ENCODE assay signal across 8 cellular contexts in the genomic region with DNA sequence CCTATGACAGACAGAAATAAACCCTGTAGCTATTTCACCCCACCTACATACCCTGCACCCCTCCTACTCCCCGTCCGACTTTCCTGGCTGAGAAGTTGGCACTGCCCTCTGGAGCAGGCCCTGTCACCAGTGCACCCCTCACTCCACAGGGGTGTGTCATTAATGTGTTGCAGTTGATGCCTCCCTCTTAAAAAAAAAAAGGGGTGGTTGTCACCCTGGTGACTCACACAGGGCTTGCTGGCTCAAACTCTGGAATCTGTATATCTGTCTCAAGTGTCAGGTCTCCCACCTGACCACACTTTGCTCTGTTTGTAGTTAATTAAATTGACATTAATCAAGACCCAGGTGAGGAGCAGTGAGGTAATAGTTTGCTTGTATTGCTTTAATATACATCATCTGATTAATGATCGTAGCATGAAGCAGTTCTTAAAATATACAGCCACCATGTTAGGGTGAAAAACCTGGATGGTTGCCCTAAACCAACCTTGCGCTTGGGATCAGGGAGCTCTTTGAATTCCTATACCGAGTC. TPM values are rescaled to one million over a fixed set of nuclear protein-coding genes. Genes with fewer than 3 reads are reported as not detected.
DNase-seq lines count a peak whose midpoint lies in the region; ATAC-seq and TF ChIP-seq lines count a peak whose summit lies in the region.

No MANE protein-coding gene starts in this region.

- peaks cover 52% of the 10 kb centered on the region for H3K4me1 Mint-ChIP-seq in stimulated activated memory B cell treated with anti-CD40 and anti-IgM and Interleukin-4, amounts not matched to agents 10 μg/mL and 1 μg/mL and 100 μg/mL, for 72 hours

- no peaks in the 10 kb centered on the region for H3K9me3 Mint-ChIP-seq in stimulated activated memory B cell treated with anti-CD40 and anti-IgM and Interleukin-4, amounts not matched to agents 10 μg/mL and 1 μg/mL and 100 μg/mL, for 72 hours

- WGBS in esophagus squamous epithelium, 2 donors: 38 to 46% methylated on average over 5 of the region's 5 CpGs
- WGBS in lower leg skin, 2 donors: 49 to 53% methylated on average over 5 of the region's 5 CpGs

- H3K4me1 ChIP-seq in PC-9 (replicated peaks; ENCODE audit: insufficient read depth): peaks cover 45% of the 10 kb centered on the region
- H3K4me1 ChIP-seq in esophagus squamous epithelium: peaks cover 23 to 66% (median 37%) of the 10 kb centered on the region in 3 donors

- no peaks in the 10 kb centered on the region for H3K27me3 Mint-ChIP-seq in stimulated activated memory B cell treated with anti-CD40 and anti-IgM and Interleukin-4, amounts not matched to agents 10 μg/mL and 1 μg/mL and 100 μg/mL, for 72 hours

- H3K9me3 ChIP-seq in PC-9 (ENCODE audit: insufficient read depth, low read depth) (no peaks in the 10 kb centered on the region), esophagus squamous epithelium (no peaks in the 10 kb centered on the region)

- peaks cover 72% of the 10 kb centered on the region for H3K79me2 ChIP-seq in PC-9 (ENCODE audit: low read depth)

- BruUV-seq in PC-9 (replicated peaks; lab: Mats Ljungman, UMichigan): no TSS peak

- peak overlapping the region; percentile 61 for H3K4me3 Mint-ChIP-seq in stimulated activated memory B cell treated with anti-CD40 and anti-IgM and Interleukin-4, amounts not matched to agents 10 μg/mL and 1 μg/mL and 100 μg/mL, for 72 hours

- peak overlapping the region; percentile 85 for H3K27ac Mint-ChIP-seq in stimulated activated memory B cell treated with anti-CD40 and anti-IgM and Interleukin-4, amounts not matched to agents 10 μg/mL and 1 μg/mL and 100 μg/mL, for 72 hours

- intact Hi-C loops in PC-9 (cut with micrococcal nuclease; ENCODE audit: unreplicated experiment): no loop called here
- intact Hi-C loops in esophagus squamous epithelium (cut with DNase I): no loop called here
- intact Hi-C loops in lower leg skin (cut with DNase I; ENCODE audit: low total_unique reads): no loop called here

- H3K36me3 Mint-ChIP-seq in stimulated activated memory B cell treated with anti-CD40 and anti-IgM and Interleukin-4, amounts not matched to agents 10 μg/mL and 1 μg/mL and 100 μg/mL, for 72 hours: no peaks in the 10 kb centered on the region

- no peak overlapping the region for H2AFZ ChIP-seq in PC-9

- DNase-seq in activated CD8-positive, alpha-beta memory T cell treated with anti-CD3 and anti-CD28 coated beads, Interleukin-2, amount 50 U/mL, for 4 hours: peak; percentile 32
- DNase-seq in activated CD8-positive, alpha-beta memory T cell treated with anti-CD3 and anti-CD28 coated beads, Interleukin-2, amount 50 U/mL, for 48 hours: no peak
- DNase-seq in PC-9: peak; percentile 66 to 91
- DNase-seq in esophagus squamous epithelium (lab: John Stamatoyannopoulos, UW): no peak
- no peak for DNase-seq in lower leg skin (ENCODE audit: low spot score in 2 of 2)
- DNase-seq in hippocampal formation (lab: John Stamatoyannopoulos, UW): no peak
- no peak for DNase-seq in stimulated activated CD4-positive, alpha-beta T cell treated with anti-CD3 and anti-CD28 coated beads, Interleukin-2, amount 100 ng/mL, for 48 hours

- H3K4me3 ChIP-seq in PC-9 (peak overlapping the region; percentile 6; the same call in 1 of the 2 replicates), esophagus squamous epithelium (no peak overlapping the region), lower leg skin (ENCODE audit: low read depth, poor library complexity, severe bottlenecking) (no peak overlapping the region)

- no peak for ATAC-seq in stimulated activated memory B cell treated with anti-CD40 and anti-IgM and Interleukin-4, amounts not matched to agents 10 μg/mL and 1 μg/mL and 100 μg/mL, for 72 hours

- POLR2A ChIA-PET in PC-9 (lab: Charles Lee; ENCODE audit: unreplicated experiment): no interaction called here

- H3K27me3 ChIP-seq in PC-9 (ENCODE audit: insufficient read depth, low read depth): no peaks in the 10 kb centered on the region
- no peaks in the 10 kb centered on the region for H3K27me3 ChIP-seq in esophagus squamous epithelium

- peak overlapping the region; percentile 82 for H3K27ac ChIP-seq in PC-9
- peak overlapping the region; percentile 70 to 95 (median 90) for H3K27ac ChIP-seq in esophagus squamous epithelium

- H3K4me2 ChIP-seq in PC-9: peak overlapping the region; percentile 69

- H4K20me1 ChIP-seq in PC-9 (ENCODE audit: insufficient read depth): peaks cover 25% of the 10 kb centered on the region

- no peaks in the 10 kb centered on the region for H3K9me2 ChIP-seq in PC-9 (ENCODE audit: insufficient read depth)

- peaks cover 65% of the 10 kb centered on the region for H3F3A ChIP-seq in PC-9 (ENCODE audit: insufficient read depth, low read depth)

- H3K36me3 ChIP-seq in PC-9 (ENCODE audit: low read depth) (no peaks in the 10 kb centered on the region), esophagus squamous epithelium (no peaks in the 10 kb centered on the region)

- CTCF ChIA-PET in PC-9 (lab: Charles Lee): no interaction called here

- TF ChIP-seq POLR2A in esophagus squamous epithelium (IDR thresholded peaks at IDR 0.05): no peak
- TF ChIP-seq POLR2A in lower leg skin (IDR thresholded peaks at IDR 0.05): no peak

- TF ChIP-seq CTCF in PC-9 (conservative IDR thresholded peaks at IDR 0.05) (no peak), esophagus squamous epithelium (IDR thresholded peaks at IDR 0.05) (no peak), lower leg skin (IDR thresholded peaks at IDR 0.05) (no peak)

RNA-seq across cellular contexts. Expression of gene GATAD2A, which starts 2.0 kb away (rescaled TPM):
- total RNA-seq in PC-9 (2021) (97.8 and 129 TPM in 2 replicates), esophagus squamous epithelium (10 to 100 TPM; 39.7 to 81.4 (median 41.6) TPM), lower leg skin (100 to 1,000 TPM in 1 of 4 donors, 10 to 100 TPM in 3; 73.8 to 128 (median 87.7) TPM)

Comparison
In these comparisons a context has a peak if more than half of its experiments do, and no peak if none do; other contexts are left out.
1. DNase-seq: peak in activated CD8-positive, alpha-beta memory T cell treated with anti-CD3 and anti-CD28 coated beads, Interleukin-2, amount 50 U/mL, for 4 hours (single experiment) and PC-9 (2 of 2); none in activated CD8-positive, alpha-beta memory T cell treated with anti-CD3 and anti-CD28 coated beads, Interleukin-2, amount 50 U/mL, for 48 hours (single experiment), esophagus squamous epithelium (single experiment), lower leg skin (0 of 2), hippocampal formation (0 of 2) and stimulated activated CD4-positive, alpha-beta T cell treated with anti-CD3 and anti-CD28 coated beads, Interleukin-2, amount 100 ng/mL, for 48 hours (0 of 2).